ENCODE assay signal across 17 cellular contexts in the genomic region with DNA sequence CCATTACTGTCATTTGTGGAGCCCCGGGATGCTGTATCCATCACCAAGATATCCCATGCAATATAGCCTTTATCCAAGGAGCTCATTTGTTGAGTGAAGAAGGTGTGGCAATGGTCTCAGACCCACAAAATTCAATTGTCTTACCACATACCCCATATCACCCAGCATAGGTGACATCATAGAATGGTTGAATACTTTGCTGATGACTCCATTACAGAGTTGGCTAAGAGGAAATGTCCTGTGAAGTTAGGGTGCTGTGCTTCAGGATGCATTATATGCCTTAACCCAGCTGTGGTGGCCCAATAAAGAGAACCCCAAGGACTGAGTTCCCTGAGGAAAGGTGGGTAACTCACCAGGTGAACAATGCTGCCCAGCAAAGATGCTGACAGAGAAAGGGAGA.
DNase-seq lines count a peak whose midpoint lies in the region; ATAC-seq, FAIRE-seq and TF ChIP-seq lines count a peak whose summit lies in the region.
"Had no signal": no experiment of that assay in that cellular context is flagged by ENCODE, and none has a peak within 500 bp of the region (broad histone marks: within the 10 kb centered on the region; RNA-seq: fewer than 3 reads in every experiment).

No MANE protein-coding gene starts in this region.

- DNase-seq in HepG2 (ENCODE audit: low spot score) (no peak), right lobe of liver (no peak), epithelial cell of esophagus (ENCODE audit: low read depth) (peak; percentile 23), fibroblast of the aortic adventitia (ENCODE audit: low read depth) (peak; percentile 15), upper lobe of left lung (no peak), sigmoid colon (no peak)
- DNase-seq in activated T-cell treated with anti-CD3 and anti-CD28 coated beads, Interleukin-2, amount 50 U/mL, for 24 hours = no peak
- DNase-seq: 8988T; CD4-positive, CD25-positive, alpha-beta regulatory T cell; DMS79; GOT3; H9; IMR-90 had no signal

- no peak overlapping the region for H3K9ac ChIP-seq in HepG2 (ENCODE audit: insufficient read depth, low read depth, low read length)
- H3K9ac ChIP-seq: BLaER1 treated with 17β-estradiol and CSF1 and Interleukin-3, amounts not matched to agents 10 nM and 100 nM had no signal

- H3K4me1 ChIP-seq in HepG2 (ENCODE audit: insufficient read depth, low read length) = no peaks in the 10 kb centered on the region
- H3K4me1 ChIP-seq in right lobe of liver = no peaks in the 10 kb centered on the region
- H3K4me1 ChIP-seq in upper lobe of left lung = no peaks in the 10 kb centered on the region
- H3K4me1 ChIP-seq in sigmoid colon = no peaks in the 10 kb centered on the region

- H4K20me1 ChIP-seq in HepG2 (ENCODE audit: insufficient read depth, low read length) = no peaks in the 10 kb centered on the region
- H4K20me1 ChIP-seq: BLaER1 treated with 17β-estradiol and CSF1 and Interleukin-3, amounts not matched to agents 10 nM and 100 nM had no signal

- no peak overlapping the region for H3K4me3 Mint-ChIP-seq in activated T-cell treated with anti-CD3 and anti-CD28 coated beads, Interleukin-2, amount 50 U/mL, for 24 hours
- H3K4me3 Mint-ChIP-seq: CD4-positive, CD25-positive, alpha-beta regulatory T cell; H9 had no signal

- no peak overlapping the region for H3K4me2 ChIP-seq in HepG2 (ENCODE audit: low read depth, low read length)

- no peak for ATAC-seq in HepG2
- ATAC-seq in right lobe of liver = no peak
- ATAC-seq in upper lobe of left lung (ENCODE audit: low FRiP score in 2 of 2) = no peak

- H3K4me3 ChIP-seq in HepG2 (replicated peaks in 1 of 3; ENCODE audit: insufficient read depth in 1 of 3, low read depth in 2 of 3, low read length in 3 of 3) (no peak overlapping the region), right lobe of liver (no peak overlapping the region), epithelial cell of esophagus (ENCODE audit: low read length) (no peak overlapping the region), fibroblast of the aortic adventitia (ENCODE audit: low read depth, low read length) (no peak overlapping the region), upper lobe of left lung (no peak overlapping the region), sigmoid colon (no peak overlapping the region)
- H3K4me3 ChIP-seq: BLaER1 treated with 17β-estradiol and CSF1 and Interleukin-3, amounts not matched to agents 10 nM and 100 nM had no signal

- TF ChIP-seq POLR2A in HepG2 (IDR thresholded peaks at IDR 0.05; ENCODE audit: insufficient read depth in 1 of 2, low read depth in 2 of 2, low read length in 2 of 2) = no peak
- TF ChIP-seq POLR2A in right lobe of liver (IDR thresholded peaks at IDR 0.05) = no peak
- TF ChIP-seq POLR2A in upper lobe of left lung (IDR thresholded peaks at IDR 0.05) = no peak
- TF ChIP-seq POLR2A in sigmoid colon (IDR thresholded peaks at IDR 0.05) = no peak

- in situ Hi-C loops in HepG2 (cut with HindIII; ENCODE audit: extremely low pct_ligation_motif_present, low pct_unique_long_range_greater_than_20kb) = no loop called here

- H3K9me3 Mint-ChIP-seq in activated T-cell treated with anti-CD3 and anti-CD28 coated beads, Interleukin-2, amount 50 U/mL, for 24 hours = peaks cover 9% of the 10 kb centered on the region

- TF ChIP-seq EP300 in HepG2 (IDR thresholded peaks at IDR 0.05; ENCODE audit: low read depth in 2 of 2, low read length in 2 of 2) = no peak
- no peak for TF ChIP-seq EP300 in HepG2 (CRISPR knock-in tag; IDR thresholded peaks at IDR 0.05; ENCODE audit: borderline replicate concordance)
- TF ChIP-seq EP300 in upper lobe of left lung (IDR thresholded peaks at IDR 0.05) = no peak
- no peak for TF ChIP-seq EP300 in sigmoid colon (IDR thresholded peaks at IDR 0.05)

- POLR2A ChIA-PET in HepG2 (lab: Yijun Ruan, JAX) = no interaction called here

- no peak overlapping the region for H3K27ac Mint-ChIP-seq in activated T-cell treated with anti-CD3 and anti-CD28 coated beads, Interleukin-2, amount 50 U/mL, for 24 hours
- H3K27ac Mint-ChIP-seq: CD4-positive, CD25-positive, alpha-beta regulatory T cell; H9 had no signal

- H3K27me3 Mint-ChIP-seq in activated T-cell treated with anti-CD3 and anti-CD28 coated beads, Interleukin-2, amount 50 U/mL, for 24 hours = peaks cover 19% of the 10 kb centered on the region

- H3K4me1 Mint-ChIP-seq in activated T-cell treated with anti-CD3 and anti-CD28 coated beads, Interleukin-2, amount 50 U/mL, for 24 hours (ENCODE audit: low read depth) = no peaks in the 10 kb centered on the region
- H3K4me1 Mint-ChIP-seq: CD4-positive, CD25-positive, alpha-beta regulatory T cell; H9 had no signal

- H3K36me3 ChIP-seq in HepG2 (replicated peaks in 1 of 2; ENCODE audit: control insufficient read depth in 1 of 2, insufficient read depth in 2 of 2, low read length in 2 of 2) (no peaks in the 10 kb centered on the region), right lobe of liver (no peaks in the 10 kb centered on the region), upper lobe of left lung (no peaks in the 10 kb centered on the region), sigmoid colon (no peaks in the 10 kb centered on the region)
- H3K36me3 ChIP-seq: BLaER1 treated with 17β-estradiol and CSF1 and Interleukin-3, amounts not matched to agents 10 nM and 100 nM had no signal

- WGBS in HepG2 (ENCODE audit: low lambda C conversion rate) = 92% methylated on average over 1 of the region's 1 CpG
- WGBS in right lobe of liver (ENCODE audit: insufficient coverage, low coverage, low lambda C conversion rate, missing lambda C conversion rate) = no CpG with 5 or more reads among the region's 1 CpG
- WGBS in upper lobe of left lung, 2 donors = 90 to 100% methylated on average over 1 of the region's 1 CpG
- WGBS in sigmoid colon, 2 donors = 94 to 97% methylated on average over 1 of the region's 1 CpG

- CTCF ChIA-PET in HepG2 (lab: Yijun Ruan, JAX; ENCODE audit: low intra/inter-chr PET ratio, low total read pairs) = no interaction called here

- no peak overlapping the region for H3K27ac ChIP-seq in HepG2 (ENCODE audit: extremely low read length, insufficient read depth, low read length)
- no peak overlapping the region for H3K27ac ChIP-seq in right lobe of liver
- no peak overlapping the region for H3K27ac ChIP-seq in upper lobe of left lung
- H3K27ac ChIP-seq in sigmoid colon = no peak overlapping the region
- H3K27ac ChIP-seq: BLaER1 treated with 17β-estradiol and CSF1 and Interleukin-3, amounts not matched to agents 10 nM and 100 nM; HL-60 had no signal

- no peaks in the 10 kb centered on the region for H3K27me3 ChIP-seq in HepG2 (ENCODE audit: control insufficient read depth in 1 of 2, insufficient read depth in 2 of 2, low read length in 2 of 2)
- H3K27me3 ChIP-seq in right lobe of liver = no peaks in the 10 kb centered on the region
- no peaks in the 10 kb centered on the region for H3K27me3 ChIP-seq in upper lobe of left lung
- no peaks in the 10 kb centered on the region for H3K27me3 ChIP-seq in sigmoid colon
- H3K27me3 ChIP-seq: BLaER1 treated with 17β-estradiol and CSF1 and Interleukin-3, amounts not matched to agents 10 nM and 100 nM had no signal

- no peaks in the 10 kb centered on the region for H3K79me2 ChIP-seq in HepG2 (ENCODE audit: insufficient read depth, low read length)

- H3K36me3 Mint-ChIP-seq in activated T-cell treated with anti-CD3 and anti-CD28 coated beads, Interleukin-2, amount 50 U/mL, for 24 hours (ENCODE audit: low read depth) = no peaks in the 10 kb centered on the region
- H3K36me3 Mint-ChIP-seq: CD4-positive, CD25-positive, alpha-beta regulatory T cell had no signal

- no peak for FAIRE-seq in HepG2 (lab: Jason Lieb, UNC)
- FAIRE-seq: G401.6, GM12891 had no signal

- H2AFZ ChIP-seq in HepG2 (ENCODE audit: low read length) = no peak overlapping the region

- BruUV-seq in HepG2 (replicated peaks; lab: Mats Ljungman, UMichigan) = no TSS peak

- no peak for TF ChIP-seq RAD21 in HepG2 (CRISPR knock-in tag; IDR thresholded peaks at IDR 0.05)

- intact Hi-C loops in HepG2 (cut with micrococcal nuclease; ENCODE audit: unreplicated experiment) = no loop called here
- intact Hi-C loops in right lobe of liver (cut with DNase I) = no loop called here
- intact Hi-C loops in sigmoid colon (cut with DNase I) = no loop called here

- H3K9me3 ChIP-seq in HepG2 (ENCODE audit: low read length) = no peaks in the 10 kb centered on the region
- peaks cover 0 to 1% (median 0%) of the 10 kb centered on the region in 4 donors for H3K9me3 ChIP-seq in right lobe of liver
- peaks cover 0 to 9% (median 2%) of the 10 kb centered on the region in 4 donors for H3K9me3 ChIP-seq in upper lobe of left lung
- peaks cover 0 to 4% (median under 1%) of the 10 kb centered on the region in 4 donors for H3K9me3 ChIP-seq in sigmoid colon

- TF ChIP-seq CTCF in HepG2 (CRISPR knock-in tag; IDR thresholded peaks at IDR 0.05) (no peak), right lobe of liver (IDR thresholded peaks at IDR 0.05) (no peak), epithelial cell of esophagus (IDR thresholded peaks at IDR 0.05; ENCODE audit: insufficient read depth, low read depth, low read length, missing control alignments) (no peak), fibroblast of the aortic adventitia (IDR thresholded peaks at IDR 0.05; ENCODE audit: insufficient read depth, low read length) (no peak), upper lobe of left lung (IDR thresholded peaks at IDR 0.05) (no peak), sigmoid colon (IDR thresholded peaks at IDR 0.05) (no peak)

TF ChIP-seq in HepG2, 621 proteins besides CTCF, POLR2A, EP300 and RAD21:
- TF ChIP-seq ZNF260 (CRISPR knock-in tag; IDR thresholded peaks at IDR 0.05; ENCODE audit: borderline replicate concordance, low read depth) (no peak), ZNF367 (CRISPR knock-in tag; IDR thresholded peaks at IDR 0.05; ENCODE audit: borderline replicate concordance) (no peak), ZNF75D (CRISPR knock-in tag; IDR thresholded peaks at IDR 0.05; ENCODE audit: borderline replicate concordance) (no peak), ZSCAN31 (CRISPR knock-in tag; IDR thresholded peaks at IDR 0.05; ENCODE audit: low read depth) (no peak), E2F1 (CRISPR knock-in tag; IDR thresholded peaks at IDR 0.05) (no peak), ATF7 (IDR thresholded peaks at IDR 0.05) (0 out of 2 replicates have a peak, but pooled peaks have one; percentile 22), ATF7 (CRISPR knock-in tag; IDR thresholded peaks at IDR 0.05) (no peak)

Comparison
In these comparisons a context has a peak if more than half of its experiments do, and no peak if none do; other contexts are left out.
1. DNase-seq: peak in epithelial cell of esophagus (single experiment) and fibroblast of the aortic adventitia (single experiment); none in HepG2 (single experiment), right lobe of liver (0 of 3), activated T-cell treated with anti-CD3 and anti-CD28 coated beads, Interleukin-2, amount 50 U/mL, for 24 hours (single experiment), upper lobe of left lung (0 of 2) and sigmoid colon (single experiment).